In the genomic region with DNA sequence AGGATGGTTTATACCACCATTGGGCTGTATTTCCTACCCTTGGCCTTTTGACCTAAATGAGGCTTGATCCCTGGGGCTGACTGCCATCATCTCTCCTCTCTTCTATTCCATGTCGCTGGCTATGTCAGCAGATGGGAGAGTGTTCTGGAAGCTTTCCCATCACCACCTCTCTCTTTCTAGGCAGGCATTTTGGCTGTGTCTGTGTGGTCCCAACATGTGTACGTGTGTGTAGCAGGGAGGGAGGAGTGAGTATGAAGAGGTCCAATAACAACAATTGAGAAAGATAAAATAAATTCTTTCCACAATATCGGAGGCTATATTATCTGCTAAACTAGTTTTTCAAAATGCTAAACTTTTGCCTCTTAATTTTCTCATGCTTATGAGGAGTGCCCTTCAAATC, we compare ENCODE assay signal across 28 cellular contexts. TPM values are rescaled to one million over a fixed set of nuclear protein-coding genes. Genes with fewer than 3 reads are reported as not detected.
"Had no signal": no experiment of that assay in that cellular context is flagged by ENCODE, and none has a peak within 500 bp of the region (broad histone marks: within the 10 kb centered on the region; RNA-seq: fewer than 3 reads in every experiment).

No MANE protein-coding gene starts in this region.

- H3K4me3 ChIP-seq: dorsolateral prefrontal cortex, gastroesophageal sphincter, heart right ventricle, lung, ovary, psoas muscle, right lobe of liver, smooth muscle cell, suprapubic skin, thyroid gland had no signal

- H3K4me3 Mint-ChIP-seq: memory B cell; naive thymus-derived CD4-positive, alpha-beta T cell; nephron progenitor cell; stimulated activated naive CD8-positive, alpha-beta T cell treated with anti-CD3 and anti-CD28 coated beads, Interleukin-15, amount 100 ng/mL, for 72 hours; type B pancreatic cell had no signal

- H3K4me1 Mint-ChIP-seq: memory B cell; stimulated activated naive CD8-positive, alpha-beta T cell treated with anti-CD3 and anti-CD28 coated beads, Interleukin-15, amount 100 ng/mL, for 72 hours had no signal

- H3K4me1 ChIP-seq: gastroesophageal sphincter, psoas muscle had no signal

- H3K36me3 Mint-ChIP-seq: memory B cell; naive thymus-derived CD4-positive, alpha-beta T cell had no signal

- H3K9me3 ChIP-seq: gastroesophageal sphincter, ovary, psoas muscle, right lobe of liver, suprapubic skin, thyroid gland had no signal

- H3K27me3 ChIP-seq: dorsolateral prefrontal cortex, gastroesophageal sphincter, heart right ventricle, ovary, right lobe of liver, suprapubic skin, thyroid gland had no signal

- ATAC-seq: gastroesophageal sphincter; left colon; naive thymus-derived CD4-positive, alpha-beta T cell; psoas muscle; right lobe of liver; stimulated activated naive CD8-positive, alpha-beta T cell treated with anti-CD3 and anti-CD28 coated beads, Interleukin-15, amount 100 ng/mL, for 72 hours had no signal

- H3K9me3 Mint-ChIP-seq: memory B cell; nephron progenitor cell; stimulated activated naive CD8-positive, alpha-beta T cell treated with anti-CD3 and anti-CD28 coated beads, Interleukin-15, amount 100 ng/mL, for 72 hours had no signal

- H3K36me3 ChIP-seq: gastroesophageal sphincter, heart right ventricle, ovary, suprapubic skin, thyroid gland had no signal

- H3K27ac Mint-ChIP-seq: memory B cell; naive thymus-derived CD4-positive, alpha-beta T cell; stimulated activated naive CD8-positive, alpha-beta T cell treated with anti-CD3 and anti-CD28 coated beads, Interleukin-15, amount 100 ng/mL, for 72 hours; type B pancreatic cell had no signal

- H3K27me3 Mint-ChIP-seq: type B pancreatic cell had no signal

- H3K27ac ChIP-seq: dorsolateral prefrontal cortex, gastroesophageal sphincter, ovary, psoas muscle, right lobe of liver, suprapubic skin, thyroid gland had no signal

- DNase-seq: caudate nucleus; dorsolateral prefrontal cortex; effector CD4-positive, alpha-beta T cell; foreskin fibroblast; heart right ventricle; hippocampal formation; left colon; midbrain; naive thymus-derived CD4-positive, alpha-beta T cell; nephron progenitor cell; nucleus accumbens; ovary; posterior cingulate gyrus; psoas muscle; right lobe of liver; stimulated activated CD4-positive, alpha-beta T cell treated with anti-CD3 and anti-CD28 coated beads, Interleukin-12 subunit alpha, Interleukin-12 subunit beta, amount 100 ng/mL, for 4 hours; stimulated activated CD4-positive, alpha-beta T cell treated with anti-CD3 and anti-CD28 coated beads, Interleukin-1b, Interleukin-23, amount 100 ng/mL, for 48 hours; stimulated activated CD4-positive, alpha-beta T cell treated with anti-CD3 and anti-CD28 coated beads, Interleukin-4, amount 100 ng/mL, for 1 hour; stimulated activated CD8-positive, alpha-beta memory T cell treated with anti-CD3 and anti-CD28 coated beads, Interleukin-4, amount 100 ng/mL, for 48 hours; stimulated activated naive CD4-positive, alpha-beta T cell; stimulated activated naive CD8-positive, alpha-beta T cell treated with anti-CD3 and anti-CD28 coated beads, Interleukin-15, amount 100 ng/mL, for 72 hours; thyroid gland had no signal

RNA-seq across cellular contexts. Expression of gene CGNL1, which starts 34.1 kb away (rescaled TPM):
- total RNA-seq: naive thymus-derived CD4-positive, alpha-beta T cell had no signal
- polyA plus RNA-seq: naive thymus-derived CD4-positive, alpha-beta T cell had no signal
